In the genomic region with DNA sequence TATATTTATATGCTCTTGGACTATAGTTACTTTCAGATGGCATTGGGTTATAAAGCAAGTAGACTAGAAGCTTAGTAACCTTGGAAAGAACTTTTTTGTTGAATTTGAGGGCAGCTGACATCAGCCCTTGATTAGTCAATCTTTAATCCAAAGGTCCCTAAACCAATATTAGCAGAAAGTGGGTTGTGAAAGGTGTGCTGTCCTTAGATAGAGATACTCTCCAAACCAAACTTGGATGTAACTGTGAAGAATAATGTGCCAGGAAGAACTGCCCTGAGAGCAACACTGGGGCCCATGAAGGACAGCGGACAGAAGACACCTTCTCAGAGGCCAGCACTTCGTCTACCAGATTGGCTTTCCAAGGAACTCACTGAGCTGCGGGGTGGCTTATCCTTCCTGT, we compare ENCODE assay signal across 31 cellular contexts. TPM values are rescaled to one million over a fixed set of nuclear protein-coding genes. Genes with fewer than 3 reads are reported as not detected.
"Had no signal": no experiment of that assay in that cellular context is flagged by ENCODE, and none has a peak within 500 bp of the region (broad histone marks: within the 10 kb centered on the region; RNA-seq: fewer than 3 reads in every experiment).

No MANE protein-coding gene starts in this region.

- FAIRE-seq: endometrium had no signal

- H3K36me3 ChIP-seq: gastroesophageal sphincter, neural progenitor cell, prostate gland, right atrium auricular region, transverse colon, uterus had no signal

- H3K4me3 ChIP-seq: lung, mucosa of descending colon, neural progenitor cell, prostate gland, right atrium auricular region, skin epidermis, transverse colon, upper lobe of right lung, uterus had no signal

- H3K9me3 Mint-ChIP-seq: effector memory CD8-positive, alpha-beta T cell; immature natural killer cell; memory B cell; natural killer cell treated with Interleukin-12 subunit alpha and Interleukin-12 subunit beta and Interleukin-15 and Interleukin-18, amount 100 ng/mL, for 72 hours; neural progenitor cell; stimulated activated memory B cell treated with anti-CD40 and anti-IgM and Interleukin-4, amounts not matched to agents 10 μg/mL and 1 μg/mL and 100 μg/mL, for 72 hours had no signal

- H3K9ac ChIP-seq: neural progenitor cell, parathyroid adenoma had no signal

- H3K79me2 ChIP-seq: parathyroid adenoma had no signal

- H3K27me3 ChIP-seq: gastroesophageal sphincter, heart left ventricle, neural progenitor cell, right atrium auricular region, transverse colon, upper lobe of right lung, uterus had no signal

- H3K27ac Mint-ChIP-seq: effector memory CD8-positive, alpha-beta T cell; immature natural killer cell; memory B cell; natural killer cell treated with Interleukin-12 subunit alpha and Interleukin-12 subunit beta and Interleukin-15 and Interleukin-18, amount 100 ng/mL, for 72 hours; neural progenitor cell; stimulated activated memory B cell treated with anti-CD40 and anti-IgM and Interleukin-4, amounts not matched to agents 10 μg/mL and 1 μg/mL and 100 μg/mL, for 72 hours had no signal

- DNase-seq: cortex of kidney; effector memory CD8-positive, alpha-beta T cell; foreskin fibroblast; heart left ventricle; hippocampal formation; immature natural killer cell; islet precursor cell; kidney glomerular epithelial cell; left colon; left ventricle myocardium superior; mucosa of descending colon; naive B cell; spleen; stimulated activated CD4-positive, alpha-beta T cell treated with anti-CD3 and anti-CD28 coated beads, Interleukin-4, amount 100 ng/mL, for 4 hours; stimulated activated naive CD8-positive, alpha-beta T cell treated with anti-CD3 and anti-CD28 coated beads, Interleukin-15, Interleukin-2, amounts not matched to agents 100 U/mL and 50 U/mL, for 24 hours; substantia nigra; transverse colon; upper lobe of right lung; uterus had no signal

- H3K4me2 ChIP-seq: neural progenitor cell had no signal

- H3K36me3 Mint-ChIP-seq: immature natural killer cell; memory B cell; naive B cell; natural killer cell treated with Interleukin-12 subunit alpha and Interleukin-12 subunit beta and Interleukin-15 and Interleukin-18, amount 100 ng/mL, for 72 hours; neural progenitor cell; stimulated activated memory B cell treated with anti-CD40 and anti-IgM and Interleukin-4, amounts not matched to agents 10 μg/mL and 1 μg/mL and 100 μg/mL, for 72 hours had no signal

- H3K4me3 Mint-ChIP-seq: effector memory CD8-positive, alpha-beta T cell; immature natural killer cell; memory B cell; naive B cell; natural killer cell treated with Interleukin-12 subunit alpha and Interleukin-12 subunit beta and Interleukin-15 and Interleukin-18, amount 100 ng/mL, for 72 hours; neural progenitor cell; stimulated activated memory B cell treated with anti-CD40 and anti-IgM and Interleukin-4, amounts not matched to agents 10 μg/mL and 1 μg/mL and 100 μg/mL, for 72 hours had no signal

- H3K9me3 ChIP-seq: gastroesophageal sphincter, heart left ventricle, mucosa of descending colon, prostate gland, right atrium auricular region, transverse colon, upper lobe of right lung, uterus had no signal

- H3K4me1 ChIP-seq: gastroesophageal sphincter, parathyroid adenoma, prostate gland, right atrium auricular region, transverse colon, upper lobe of right lung, uterus had no signal

- ATAC-seq: effector memory CD8-positive, alpha-beta T cell; gastroesophageal sphincter; heart left ventricle; left colon; left ventricle myocardium superior; mucosa of descending colon; natural killer cell treated with Interleukin-12 subunit alpha and Interleukin-12 subunit beta and Interleukin-15 and Interleukin-18, amount 100 ng/mL, for 72 hours; stimulated activated memory B cell treated with anti-CD40 and anti-IgM and Interleukin-4, amounts not matched to agents 10 μg/mL and 1 μg/mL and 100 μg/mL, for 72 hours; stimulated activated naive CD8-positive, alpha-beta T cell treated with anti-CD3 and anti-CD28 coated beads, Interleukin-15, Interleukin-2, amounts not matched to agents 100 U/mL and 50 U/mL, for 24 hours; upper lobe of right lung had no signal

- H3K4me1 Mint-ChIP-seq: immature natural killer cell; memory B cell; naive B cell; neural progenitor cell; stimulated activated memory B cell treated with anti-CD40 and anti-IgM and Interleukin-4, amounts not matched to agents 10 μg/mL and 1 μg/mL and 100 μg/mL, for 72 hours had no signal

- H2AFZ ChIP-seq: neural progenitor cell, parathyroid adenoma had no signal

- H3K27ac ChIP-seq: gastroesophageal sphincter, neural progenitor cell, parathyroid adenoma, prostate gland, skin epidermis, spleen, transverse colon, upper lobe of right lung, uterus had no signal

RNA-seq across cellular contexts. Expression of gene CD163, which starts 10.6 kb away (rescaled TPM):
- total RNA-seq: dermis microvascular lymphatic vessel endothelial cell; natural killer cell treated with Interleukin-12 subunit alpha and Interleukin-12 subunit beta and Interleukin-15 and Interleukin-18, amount 100 ng/mL, for 72 hours had no signal

RNA-seq across cellular contexts. Expression of gene CD163L1, which starts 49.1 kb away (rescaled TPM):
- total RNA-seq: natural killer cell treated with Interleukin-12 subunit alpha and Interleukin-12 subunit beta and Interleukin-15 and Interleukin-18, amount 100 ng/mL, for 72 hours had no signal
- polyA plus RNA-seq: immature natural killer cell had no signal
